9 cellular contexts compared by ENCODE assay signal in genomic region chr13:109998808-109999528, GRCh38.
DNase-seq lines count a peak whose midpoint lies in the region; ATAC-seq, FAIRE-seq and TF ChIP-seq lines count a peak whose summit lies in the region.
"Had no signal": no experiment of that assay in that cellular context is flagged by ENCODE, and none has a peak within 500 bp of the region (broad histone marks: within the 10 kb centered on the region; RNA-seq: fewer than 3 reads in every experiment).

No MANE protein-coding gene starts in this region.

- H3K9me3 Mint-ChIP-seq in astrocyte (ENCODE audit: unreplicated experiment): no peaks in the 10 kb centered on the region

- H3K4me3 ChIP-seq in BLaER1: no peak overlapping the region
- H3K4me3 ChIP-seq in astrocyte (ENCODE audit: insufficient read depth, low read depth, low read length): no peak overlapping the region

- H3K36me3 ChIP-seq in BLaER1 (no peaks in the 10 kb centered on the region), astrocyte (ENCODE audit: insufficient read depth, low read length) (no peaks in the 10 kb centered on the region)

- FAIRE-seq in astrocyte (lab: Jason Lieb, UNC): peak; percentile 45

- H3K4me1 Mint-ChIP-seq in astrocyte (ENCODE audit: low read depth, unreplicated experiment): peaks cover 21% of the 10 kb centered on the region

- TF ChIP-seq CTCF in LNCAP (IDR thresholded peaks at IDR 0.05): peak; percentile 43; the same call in 1 of the 2 replicates
- TF ChIP-seq CTCF in astrocyte (IDR thresholded peaks at IDR 0.05; ENCODE audit: insufficient read depth, low read depth, low read length): no peak

- DNase-seq in astrocyte (ENCODE audit: low read depth) (peak; percentile 87), kidney glomerular epithelial cell (lab: John Stamatoyannopoulos, UW) (peak; percentile 94), T-helper 9 cell (no peak), NCI-H524 treated with DMSO at 0.1 percent for 48 hours (lab: John Stamatoyannopoulos, UW) (no peak)
- DNase-seq: activated CD8-positive, alpha-beta memory T cell treated with anti-CD3 and anti-CD28 coated beads, Interleukin-2, amount 50 U/mL, for 4 hours had no signal

- no peak overlapping the region for H2AFZ ChIP-seq in astrocyte (ENCODE audit: low read depth, low read length)

- H3K9ac ChIP-seq in BLaER1: no peak overlapping the region
- H3K9ac ChIP-seq in astrocyte (ENCODE audit: low read length): no peak overlapping the region

- peaks cover 2% of the 10 kb centered on the region for H3K36me3 Mint-ChIP-seq in astrocyte (ENCODE audit: low read depth, unreplicated experiment)

- H3K27me3 Mint-ChIP-seq in astrocyte (ENCODE audit: low read depth, unreplicated experiment): no peaks in the 10 kb centered on the region

- peaks cover 15% of the 10 kb centered on the region; the same call in 1 of the 2 replicates for H3K4me1 ChIP-seq in BLaER1
- H3K4me1 ChIP-seq in astrocyte (ENCODE audit: insufficient read depth, low read length): peaks cover 25% of the 10 kb centered on the region

- H3K9me3 ChIP-seq in BLaER1 (peaks cover 10% of the 10 kb centered on the region; the same call in 1 of the 2 replicates), astrocyte (ENCODE audit: insufficient read depth, low read depth, low read length) (no peaks in the 10 kb centered on the region)

- ATAC-seq in HG03460 (IDR thresholded peaks at IDR 0.05; ENCODE audit: unreplicated experiment) (no peak), HG02763 (IDR thresholded peaks at IDR 0.05; ENCODE audit: unreplicated experiment) (no peak)

- no peaks in the 10 kb centered on the region for H3K79me2 ChIP-seq in astrocyte (ENCODE audit: insufficient read depth, low read length)

- H4K20me1 ChIP-seq in BLaER1: no peaks in the 10 kb centered on the region
- no peaks in the 10 kb centered on the region for H4K20me1 ChIP-seq in astrocyte (ENCODE audit: insufficient read depth, low read length)

- H3K4me2 ChIP-seq in BLaER1 (peak overlapping the region; percentile 4; the same call in 1 of the 2 replicates), astrocyte (ENCODE audit: low read length) (peak overlapping the region; percentile 14)

- H3K27me3 ChIP-seq in BLaER1: no peaks in the 10 kb centered on the region
- no peaks in the 10 kb centered on the region for H3K27me3 ChIP-seq in astrocyte (ENCODE audit: insufficient read depth, low read length)

- H3K27ac ChIP-seq in BLaER1 (no peak overlapping the region), astrocyte (ENCODE audit: low read depth, low read length) (no peak overlapping the region)

- H3K4me3 Mint-ChIP-seq in astrocyte (ENCODE audit: unreplicated experiment): no peak overlapping the region

- H3K27ac Mint-ChIP-seq in astrocyte (ENCODE audit: unreplicated experiment): no peak overlapping the region

Comparison
In these comparisons a context has a peak if more than half of its experiments do, and no peak if none do; other contexts are left out.
1. DNase-seq: peak in astrocyte (single experiment) and kidney glomerular epithelial cell (single experiment); none in T-helper 9 cell (single experiment) and NCI-H524 treated with DMSO at 0.1 percent for 48 hours (single experiment).